In genomic region chr15:65287515-65287845, GRCh38 we compare ENCODE assay signal across 8 cellular contexts. TPM values are rescaled to one million over a fixed set of nuclear protein-coding genes. Genes with fewer than 3 reads are reported as not detected.
DNase-seq lines count a peak whose midpoint lies in the region; ATAC-seq and TF ChIP-seq lines count a peak whose summit lies in the region.

No MANE protein-coding gene starts in this region.

- peaks cover 0 to 16% (median 0%) of the 10 kb centered on the region in 3 donors for H3K36me3 Mint-ChIP-seq in CD8-positive, alpha-beta memory T cell

- H3K27ac Mint-ChIP-seq in CD8-positive, alpha-beta memory T cell: peak overlapping the region; percentile 7 to 96 (median 94)

- H3K4me1 Mint-ChIP-seq in CD8-positive, alpha-beta memory T cell: peaks cover 26 to 43% (median 42%) of the 10 kb centered on the region in 3 donors

- peaks cover 0 to 2% of the 10 kb centered on the region in 2 donors for H3K27me3 Mint-ChIP-seq in CD8-positive, alpha-beta memory T cell

- no peaks in the 10 kb centered on the region for H3K36me3 ChIP-seq in CD8-positive, alpha-beta memory T cell (ENCODE audit: insufficient read depth, low read length)
- H3K36me3 ChIP-seq in Loucy (ENCODE audit: insufficient read depth, low read length): no peaks in the 10 kb centered on the region
- no peaks in the 10 kb centered on the region for H3K36me3 ChIP-seq in colonic mucosa
- H3K36me3 ChIP-seq in neutrophil: peaks cover 4% of the 10 kb centered on the region

- peaks cover 37% of the 10 kb centered on the region for H3K79me2 ChIP-seq in Loucy (ENCODE audit: insufficient read depth, low read length)

- no peaks in the 10 kb centered on the region for H3K27me3 ChIP-seq in CD8-positive, alpha-beta memory T cell (ENCODE audit: insufficient read depth, low read length, poor library complexity, severe bottlenecking)
- H3K27me3 ChIP-seq in Loucy (ENCODE audit: insufficient read depth, low read length, poor library complexity, severe bottlenecking) (no peaks in the 10 kb centered on the region), colonic mucosa (no peaks in the 10 kb centered on the region), neutrophil (no peaks in the 10 kb centered on the region)

- intact Hi-C loops in colonic mucosa (cut with DNase I): no loop called here

- peak overlapping the region; percentile 77 for H3K4me2 ChIP-seq in Loucy (ENCODE audit: low read depth, low read length, poor library complexity, severe bottlenecking)

- H3K4me3 ChIP-seq in CD8-positive, alpha-beta memory T cell (ENCODE audit: low read length): peak overlapping the region; percentile 80
- H3K4me3 ChIP-seq in Loucy (ENCODE audit: low read length, poor library complexity, severe bottlenecking): peak overlapping the region; percentile 75
- H3K4me3 ChIP-seq in colonic mucosa: no peak overlapping the region
- H3K4me3 ChIP-seq in neutrophil (ENCODE audit: low read depth in 1 of 2, low read length in 1 of 2): peak overlapping the region; percentile 80 to 85

- peaks cover 23% of the 10 kb centered on the region for H3K4me1 ChIP-seq in CD8-positive, alpha-beta memory T cell (ENCODE audit: insufficient read depth, low read length)
- H3K4me1 ChIP-seq in Loucy (ENCODE audit: insufficient read depth, low read length, poor library complexity, severe bottlenecking) (peaks cover 37% of the 10 kb centered on the region), colonic mucosa (peaks cover 3% of the 10 kb centered on the region), neutrophil (ENCODE audit: control insufficient read depth in 1 of 2, insufficient read depth in 1 of 2, low read depth in 1 of 2, low read length in 1 of 2) (peaks cover 54 to 70% of the 10 kb centered on the region in 2 experiments)

- ATAC-seq in GM18870 (IDR thresholded peaks at IDR 0.05; ENCODE audit: unreplicated experiment): no peak
- no peak for ATAC-seq in HG03432 (IDR thresholded peaks at IDR 0.05; ENCODE audit: unreplicated experiment)

- CTCF ChIA-PET in CD8-positive, alpha-beta memory T cell (lab: Charles Lee): interaction anchor here (0.8 to 2.6 kb wide), 6 partner anchors 8 to 102 kb away, joined by 3 to 16 read pairs (median 8); partner anchors contain the start of genes CLPX and RNU5A-1

- POLR2A ChIA-PET in CD8-positive, alpha-beta memory T cell (lab: Charles Lee): interaction anchor here (0.6 to 2.2 kb wide), 6 partner anchors 8 to 917 kb away, joined by 5 to 28 read pairs (median 15); partner anchors contain the start of genes CLPX, RNU5A-1 and RNU5B-1

- H3K9me3 ChIP-seq in CD8-positive, alpha-beta memory T cell (ENCODE audit: low read length): no peaks in the 10 kb centered on the region
- no peaks in the 10 kb centered on the region for H3K9me3 ChIP-seq in Loucy (ENCODE audit: insufficient read depth, low read depth, low read length)
- no peaks in the 10 kb centered on the region for H3K9me3 ChIP-seq in colonic mucosa
- no peaks in the 10 kb centered on the region for H3K9me3 ChIP-seq in neutrophil

- peak overlapping the region; percentile 85; the same call in 1 of the 2 replicates for H2AFZ ChIP-seq in Loucy (ENCODE audit: low read length)

- TF ChIP-seq CTCF in Loucy (conservative IDR thresholded peaks at IDR 0.05; ENCODE audit: low read length): no peak
- TF ChIP-seq CTCF in colonic mucosa (IDR thresholded peaks at IDR 0.05): no peak
- no peak for TF ChIP-seq CTCF in neutrophil (IDR thresholded peaks at IDR 0.05)

- H4K20me1 ChIP-seq in Loucy (ENCODE audit: insufficient read depth, low read length, poor library complexity, severe bottlenecking): no peaks in the 10 kb centered on the region

- H3K9me3 Mint-ChIP-seq in CD8-positive, alpha-beta memory T cell: no peaks in the 10 kb centered on the region

- no peaks in the 10 kb centered on the region for H3F3A ChIP-seq in Loucy (ENCODE audit: low read depth)

- peak overlapping the region; percentile 78 for H3K27ac ChIP-seq in CD8-positive, alpha-beta memory T cell (ENCODE audit: low read depth, low read length)
- peak overlapping the region; percentile 86 for H3K27ac ChIP-seq in colonic mucosa
- peak overlapping the region; percentile 84 for H3K27ac ChIP-seq in neutrophil

- peak overlapping the region; percentile 67 to 94 (median 88) for H3K4me3 Mint-ChIP-seq in CD8-positive, alpha-beta memory T cell

- no peaks in the 10 kb centered on the region for H3K9me2 ChIP-seq in Loucy (replicated peaks; ENCODE audit: low read depth, low read length)

- peak overlapping the region; percentile 76 for H3K9ac ChIP-seq in Loucy (ENCODE audit: low read depth, low read length, poor library complexity, severe bottlenecking)
- peak overlapping the region in 1 of 2 donors; percentile 86 for H3K9ac ChIP-seq in colonic mucosa (ENCODE audit: low read depth in 2 of 2, low read length in 2 of 2)

- DNase-seq in CD8-positive, alpha-beta memory T cell: no peak
- no peak for DNase-seq in colonic mucosa
- DNase-seq in NCI-H2227 treated with DMSO at 0.1 percent for 48 hours (lab: John Stamatoyannopoulos, UW): no peak
- DNase-seq in GM03348 (ENCODE audit: low spot score): no peak

RNA-seq across cellular contexts. Expression of gene PARP16, which starts 0.8 kb away (rescaled TPM):
- total RNA-seq in CD8-positive, alpha-beta memory T cell: 10 to 100 TPM; 14.1 to 14.7 TPM
- 30.9 TPM for polyA plus RNA-seq in CD8-positive, alpha-beta memory T cell
- total RNA-seq in colonic mucosa: 1 to 10 TPM; 9.5 to 9.9 TPM

RNA-seq across cellular contexts. Expression of gene RNU5A-1, which starts 8.4 kb away (rescaled TPM):
- total RNA-seq in CD8-positive, alpha-beta memory T cell: not detected
- not detected for polyA plus RNA-seq in CD8-positive, alpha-beta memory T cell
- not detected for total RNA-seq in colonic mucosa

RNA-seq across cellular contexts. Expression of gene RNU5B-1, which starts 17.0 kb away (rescaled TPM):
- not detected for total RNA-seq in CD8-positive, alpha-beta memory T cell
- polyA plus RNA-seq in CD8-positive, alpha-beta memory T cell: not detected
- total RNA-seq in colonic mucosa: 10 to 100 TPM in 1 of 2 donors, not detected in 1; 26.1 TPM
